Comparison of ENCODE assay signal across 13 cellular contexts in genomic region chr9:94140791-94141790, GRCh38. TPM values are rescaled to one million over a fixed set of nuclear protein-coding genes. Genes with fewer than 3 reads are reported as not detected.
DNase-seq lines count a peak whose midpoint lies in the region; ATAC-seq, FAIRE-seq and TF ChIP-seq lines count a peak whose summit lies in the region.
"Had no signal": no experiment of that assay in that cellular context is flagged by ENCODE, and none has a peak within 500 bp of the region (broad histone marks: within the 10 kb centered on the region; RNA-seq: fewer than 3 reads in every experiment).

No MANE protein-coding gene starts in this region.

- H3K4ac ChIP-seq in trophoblast cell (ENCODE audit: low read depth, low read length) = no peak overlapping the region

- 82% methylated on average over 13 of the region's 13 CpGs for WGBS in liver
- WGBS in HepG2 (ENCODE audit: low lambda C conversion rate) = 57% methylated on average over 12 of the region's 13 CpGs
- no CpG with 5 or more reads among the region's 13 CpGs for WGBS in trophoblast cell (ENCODE audit: extremely low coverage, insufficient coverage, insufficient read length)
- WGBS in small intestine, 3 donors = 79 to 86% (median 86%) methylated on average over 13 of the region's 13 CpGs

- TF ChIP-seq EP300 in HepG2 (IDR thresholded peaks at IDR 0.05; ENCODE audit: low read depth in 2 of 2, low read length in 2 of 2) (no peak), HepG2 (CRISPR knock-in tag; IDR thresholded peaks at IDR 0.05; ENCODE audit: borderline replicate concordance) (no peak)

- peaks cover 1 to 2% (median 2%) of the 10 kb centered on the region in 3 donors for H3K27me3 Mint-ChIP-seq in CD14-positive monocyte (ENCODE audit: low read depth in 3 of 3)
- H3K27me3 Mint-ChIP-seq in activated naive CD4-positive, alpha-beta T cell treated with anti-CD3 and anti-CD28 coated beads for 36 hours (ENCODE audit: low read depth) = no peaks in the 10 kb centered on the region

- no peaks in the 10 kb centered on the region for H3K9me3 Mint-ChIP-seq in CD14-positive monocyte
- H3K9me3 Mint-ChIP-seq in activated naive CD4-positive, alpha-beta T cell treated with anti-CD3 and anti-CD28 coated beads for 36 hours = no peaks in the 10 kb centered on the region

- H4K20me1 ChIP-seq in HepG2 (ENCODE audit: insufficient read depth, low read length) = no peaks in the 10 kb centered on the region

- no peak overlapping the region for H4K91ac ChIP-seq in trophoblast cell (ENCODE audit: low read depth, low read length)

- no TSS peak for BruUV-seq in HepG2 (replicated peaks; lab: Mats Ljungman, UMichigan)

- H3K9me3 ChIP-seq in liver (ENCODE audit: control insufficient read depth in 4 of 4, low read length in 3 of 4) (no peaks in the 10 kb centered on the region), HepG2 (ENCODE audit: low read length) (no peaks in the 10 kb centered on the region), trophoblast cell (ENCODE audit: insufficient read depth, low read depth, low read length) (no peaks in the 10 kb centered on the region), small intestine (ENCODE audit: control insufficient read depth, low read depth) (no peaks in the 10 kb centered on the region)

- no peak overlapping the region for H2AFZ ChIP-seq in HepG2 (ENCODE audit: low read length)
- no peak overlapping the region for H2AFZ ChIP-seq in trophoblast cell (ENCODE audit: insufficient read depth, low read length, poor library complexity)

- no peak overlapping the region for H2BK12ac ChIP-seq in trophoblast cell (ENCODE audit: low read length)

- no peak overlapping the region for H2BK120ac ChIP-seq in trophoblast cell (ENCODE audit: insufficient read depth, low read length, poor library complexity)

- no peak overlapping the region for H2BK5ac ChIP-seq in trophoblast cell (ENCODE audit: low read depth, low read length, poor library complexity)

- no peaks in the 10 kb centered on the region for H3K36me3 Mint-ChIP-seq in CD14-positive monocyte
- H3K36me3 Mint-ChIP-seq in activated naive CD4-positive, alpha-beta T cell treated with anti-CD3 and anti-CD28 coated beads for 36 hours (ENCODE audit: low read depth) = no peaks in the 10 kb centered on the region

- no peaks in the 10 kb centered on the region for H3K36me3 ChIP-seq in liver (ENCODE audit: control insufficient read depth in 4 of 4, insufficient read depth in 3 of 4, low read depth in 1 of 4, low read length in 3 of 4)
- H3K36me3 ChIP-seq in HepG2 (replicated peaks in 1 of 2; ENCODE audit: control insufficient read depth in 1 of 2, insufficient read depth in 2 of 2, low read length in 2 of 2) = no peaks in the 10 kb centered on the region
- H3K36me3 ChIP-seq in trophoblast cell (ENCODE audit: control insufficient read depth in 1 of 2, insufficient read depth in 2 of 2, low read length in 2 of 2) = no peaks in the 10 kb centered on the region
- no peaks in the 10 kb centered on the region for H3K36me3 ChIP-seq in small intestine (ENCODE audit: control insufficient read depth in 2 of 2, insufficient read depth in 2 of 2, low read length in 2 of 2)

- TF ChIP-seq CTCF in liver (IDR thresholded peaks at IDR 0.05; ENCODE audit: low read depth, low read length, missing input control) (no peak), HepG2 (CRISPR knock-in tag; IDR thresholded peaks at IDR 0.05) (no peak), fibroblast of mammary gland (conservative IDR thresholded peaks at IDR 0.05; ENCODE audit: control insufficient read depth, insufficient read depth, low read depth, low read length) (no peak), CD14-positive monocyte (IDR thresholded peaks at IDR 0.05) (no peak)

- no peak overlapping the region for H3K4me3 Mint-ChIP-seq in CD14-positive monocyte
- H3K4me3 Mint-ChIP-seq in activated naive CD4-positive, alpha-beta T cell treated with anti-CD3 and anti-CD28 coated beads for 36 hours = no peak overlapping the region
- H3K4me3 Mint-ChIP-seq: T-helper 17 cell had no signal

- TF ChIP-seq RAD21 in liver (IDR thresholded peaks at IDR 0.05) (no peak), HepG2 (CRISPR knock-in tag; IDR thresholded peaks at IDR 0.05) (no peak)

- no peaks in the 10 kb centered on the region for H3K27me3 ChIP-seq in liver (ENCODE audit: control insufficient read depth in 4 of 4, insufficient read depth in 4 of 4, low read length in 3 of 4)
- H3K27me3 ChIP-seq in HepG2 (ENCODE audit: control insufficient read depth in 1 of 2, insufficient read depth in 2 of 2, low read length in 2 of 2) = no peaks in the 10 kb centered on the region; a peak in 1 of 5 replicates
- no peaks in the 10 kb centered on the region for H3K27me3 ChIP-seq in trophoblast cell (ENCODE audit: insufficient read depth, low read length)
- H3K27me3 ChIP-seq in small intestine (ENCODE audit: control insufficient read depth in 2 of 2, insufficient read depth in 2 of 2, low read length in 2 of 2) = no peaks in the 10 kb centered on the region

- POLR2A ChIA-PET in HepG2 (lab: Yijun Ruan, JAX) = no interaction called here

- ATAC-seq in HepG2 = no peak; the same call in 2 of the 3 replicates
- ATAC-seq: T-helper 17 cell had no signal

- in situ Hi-C loops in HepG2 (cut with HindIII; ENCODE audit: extremely low pct_ligation_motif_present, low pct_unique_long_range_greater_than_20kb) = no loop called here

- H3K4me2 ChIP-seq in HepG2 (ENCODE audit: low read depth, low read length) = no peak overlapping the region
- no peak overlapping the region for H3K4me2 ChIP-seq in trophoblast cell (ENCODE audit: low read length)

- no peak for TF ChIP-seq POLR2A in HepG2 (IDR thresholded peaks at IDR 0.05; ENCODE audit: insufficient read depth in 1 of 2, low read depth in 2 of 2, low read length in 2 of 2)

- no peaks in the 10 kb centered on the region for H3K4me1 Mint-ChIP-seq in CD14-positive monocyte
- no peaks in the 10 kb centered on the region for H3K4me1 Mint-ChIP-seq in activated naive CD4-positive, alpha-beta T cell treated with anti-CD3 and anti-CD28 coated beads for 36 hours (ENCODE audit: low read depth)
- H3K4me1 Mint-ChIP-seq: T-helper 17 cell had no signal

- H3K23ac ChIP-seq in trophoblast cell (ENCODE audit: low read length) = no peak overlapping the region

- FAIRE-seq in HepG2 (lab: Jason Lieb, UNC) (no peak), small intestine (lab: Jason Lieb, UNC) (no peak)

- H4K8ac ChIP-seq in trophoblast cell (ENCODE audit: low read depth, low read length) = no peak overlapping the region

- H4K12ac ChIP-seq in trophoblast cell (ENCODE audit: low read depth, low read length) = no peak overlapping the region

- H3K9ac ChIP-seq in liver (ENCODE audit: low read depth in 1 of 2, low read length in 2 of 2) = no peak overlapping the region
- H3K9ac ChIP-seq in HepG2 (ENCODE audit: insufficient read depth, low read depth, low read length) = no peak overlapping the region
- no peak overlapping the region for H3K9ac ChIP-seq in trophoblast cell (ENCODE audit: low read length)

- no peaks in the 10 kb centered on the region for H3K79me2 ChIP-seq in HepG2 (ENCODE audit: insufficient read depth, low read length)
- H3K79me2 ChIP-seq in trophoblast cell (ENCODE audit: control insufficient read depth, insufficient read depth, low read length, poor library complexity) = no peaks in the 10 kb centered on the region

- H3K4me1 ChIP-seq in liver (ENCODE audit: control insufficient read depth in 4 of 4, insufficient read depth in 4 of 4, low read length in 3 of 4) (no peaks in the 10 kb centered on the region), HepG2 (ENCODE audit: insufficient read depth, low read length) (peaks cover 15% of the 10 kb centered on the region; the same call in 1 of the 2 replicates), trophoblast cell (ENCODE audit: control insufficient read depth in 1 of 2, insufficient read depth in 2 of 2, low read length in 2 of 2) (peaks cover 12 to 20% of the 10 kb centered on the region in 2 experiments), small intestine (ENCODE audit: control insufficient read depth in 2 of 2, insufficient read depth in 1 of 2, low read depth in 1 of 2, low read length in 1 of 2) (no peaks in the 10 kb centered on the region)

- intact Hi-C loops in HepG2 (cut with micrococcal nuclease; ENCODE audit: unreplicated experiment) (no loop called here), CD14-positive monocyte (cut with micrococcal nuclease) (no loop called here)
- intact Hi-C loops in activated naive CD4-positive, alpha-beta T cell treated with anti-CD3 and anti-CD28 coated beads for 36 hours (cut with micrococcal nuclease) = no loop called here

- H3K4me3 ChIP-seq in liver (ENCODE audit: low read depth in 1 of 3, low read length in 3 of 3) (no peak overlapping the region), HepG2 (replicated peaks in 1 of 3; ENCODE audit: insufficient read depth in 1 of 3, low read depth in 2 of 3, low read length in 3 of 3) (no peak overlapping the region), fibroblast of mammary gland (ENCODE audit: control insufficient read depth, low read depth, low read length) (no peak overlapping the region), trophoblast cell (ENCODE audit: low read depth, low read length) (no peak overlapping the region), small intestine (ENCODE audit: low read depth in 1 of 2, low read length in 2 of 2) (no peak overlapping the region)

- no peaks in the 10 kb centered on the region for H3K79me1 ChIP-seq in trophoblast cell (ENCODE audit: low read length)

- H3K14ac ChIP-seq in trophoblast cell (ENCODE audit: low read length) = no peak overlapping the region

- no peak for DNase-seq in HepG2 (ENCODE audit: low spot score)
- peak; percentile 72 for DNase-seq in fibroblast of mammary gland (ENCODE audit: low read depth)
- DNase-seq in trophoblast cell = peak; percentile 42 to 43
- DNase-seq in CD14-positive monocyte (ENCODE audit: low spot score) = no peak
- DNase-seq in small intestine = no peak
- DNase-seq in activated naive CD4-positive, alpha-beta T cell treated with anti-CD3 and anti-CD28 coated beads for 36 hours = no peak
- DNase-seq in KG1 (lab: John Stamatoyannopoulos, UW) = no peak
- DNase-seq: activated CD8-positive, alpha-beta memory T cell treated with anti-CD3 and anti-CD28 coated beads, Interleukin-2, amount 50 U/mL, for 4 hours; cortex of kidney; KBM-7; nucleus accumbens; T-helper 17 cell had no signal

- CTCF ChIA-PET in HepG2 (lab: Yijun Ruan, JAX; ENCODE audit: low intra/inter-chr PET ratio, low total read pairs) = no interaction called here
- CTCF ChIA-PET in activated naive CD4-positive, alpha-beta T cell treated with anti-CD3 and anti-CD28 coated beads for 36 hours (lab: Charles Lee) = no interaction called here

- peak overlapping the region in 1 of 7 donors; percentile 73 for H3K27ac Mint-ChIP-seq in CD14-positive monocyte
- H3K27ac Mint-ChIP-seq in activated naive CD4-positive, alpha-beta T cell treated with anti-CD3 and anti-CD28 coated beads for 36 hours = no peak overlapping the region
- H3K27ac Mint-ChIP-seq: T-helper 17 cell had no signal

- no peak overlapping the region for H2AK5ac ChIP-seq in trophoblast cell (ENCODE audit: low read length)

- H3K27ac ChIP-seq in liver (ENCODE audit: low read depth in 1 of 2, low read length in 2 of 2) (no peak overlapping the region), HepG2 (ENCODE audit: extremely low read length, insufficient read depth, low read length) (no peak overlapping the region), trophoblast cell (ENCODE audit: low read depth, low read length) (no peak overlapping the region), small intestine (ENCODE audit: low read depth in 1 of 2, low read length in 1 of 2) (peak overlapping the region in 1 of 2 donors; percentile 73)

- H3K18ac ChIP-seq in trophoblast cell (ENCODE audit: low read length) = no peak overlapping the region

RNA-seq across cellular contexts. Expression of gene PTPDC1, which starts 56.8 kb away (rescaled TPM):
- total RNA-seq in liver (1 to 10 TPM; 1.5 to 5.1 TPM), HepG2 (2016; rRNA removed; fragmentation: Illumina TruSeq; extraction: Trizol) (5.2 and 6.1 TPM in 2 replicates)
- polyA plus RNA-seq in liver (under 1 TPM; 0.45 to 0.64 TPM), HepG2 (2011; rRNA removed) (6.9 and 8.6 TPM in 2 replicates), CD14-positive monocyte (under 1 TPM; 0.32 to 0.95 TPM), small intestine (1 to 10 TPM; 1.4 to 2.0 (median 1.7) TPM)
- total RNA-seq in HepG2 (2016; cell fraction: cytosol; rRNA removed; fragmentation: Illumina TruSeq; extraction: Trizol; ENCODE audit: low read depth) = 2.1 and 2.6 TPM in 2 replicates
- total RNA-seq in HepG2 (2016; cell fraction: insoluble cytoplasmic fraction; rRNA removed; fragmentation: Illumina TruSeq; extraction: Trizol) = 4.5 and 6.2 TPM in 2 replicates
- 4.3 and 4.6 TPM in 2 replicates for total RNA-seq in HepG2 (2016; cell fraction: membrane; rRNA removed; fragmentation: Illumina TruSeq; extraction: Trizol)
- total RNA-seq in HepG2 (2016; cell fraction: nucleus; rRNA removed; fragmentation: Illumina TruSeq; extraction: Trizol) = 14.0 and 15.5 TPM in 2 replicates
- 2.7 and 3.2 TPM in 2 replicates for polyA plus RNA-seq in HepG2 (2011; cell fraction: cytosol; rRNA removed)
- 18.2 and 19.4 TPM in 2 replicates for polyA plus RNA-seq in HepG2 (2011; cell fraction: nucleus; rRNA removed)
- polyA plus RNA-seq in HepG2 (2012) = 3.9 and 4.0 TPM in 2 replicates
- polyA plus RNA-seq in HepG2 (2016; cell fraction: cytosol; fragmentation: Illumina TruSeq; extraction: Trizol; ENCODE audit: low read depth) = 0.62 and 0.63 TPM in 2 replicates
- polyA plus RNA-seq in HepG2 (2016; cell fraction: insoluble cytoplasmic fraction; fragmentation: Illumina TruSeq; extraction: Trizol; ENCODE audit: low read depth) = 3.2 and 3.6 TPM in 2 replicates
- polyA plus RNA-seq in HepG2 (2016; cell fraction: membrane; fragmentation: Illumina TruSeq; extraction: Trizol; ENCODE audit: low read depth) = 1.7 and 2.0 TPM in 2 replicates
- polyA plus RNA-seq in HepG2 (2016; cell fraction: nucleus; fragmentation: Illumina TruSeq; extraction: Trizol; ENCODE audit: insufficient read depth, low read depth) = 16.3 and 16.6 TPM in 2 replicates
- 8.4 and 10.0 TPM in 2 replicates for polyA minus RNA-seq in HepG2 (2011; rRNA and poly(A)+ RNA removed; ENCODE audit: low replicate concordance)
- polyA minus RNA-seq in HepG2 (2011; cell fraction: cytosol; rRNA and poly(A)+ RNA removed) = 3.9 and 4.9 TPM in 2 replicates
- polyA minus RNA-seq in HepG2 (2011; cell fraction: nucleus; rRNA and poly(A)+ RNA removed) = 28.6 and 30.5 TPM in 2 replicates
- polyA plus RNA-seq in trophoblast cell (2013) = 3.4 and 4.0 TPM in 2 replicates
- 1 to 10 TPM; 2.6 TPM for total RNA-seq in activated naive CD4-positive, alpha-beta T cell treated with anti-CD3 and anti-CD28 coated beads for 36 hours

Comparison
In these comparisons a context has a peak if more than half of its experiments do, and no peak if none do; other contexts are left out.
1. DNase-seq: peak in fibroblast of mammary gland (single experiment) and trophoblast cell (2 of 2); none in HepG2 (single experiment), CD14-positive monocyte (single experiment), small intestine (single experiment), activated naive CD4-positive, alpha-beta T cell treated with anti-CD3 and anti-CD28 coated beads for 36 hours (single experiment) and KG1 (single experiment).